Comparison of ENCODE assay signal across 8 cellular contexts in genomic region chr20:57618091-57618765, GRCh38. TPM values are rescaled to one million over a fixed set of nuclear protein-coding genes. Genes with fewer than 3 reads are reported as not detected.
A peak's percentile ranks its signal among the peaks of the same experiment; 100 is the strongest.
DNase-seq lines count a peak whose midpoint lies in the region; ATAC-seq and TF ChIP-seq lines count a peak whose summit lies in the region.

No MANE protein-coding gene starts in this region.

- peaks cover 46% of the 10 kb centered on the region for H3K4me1 Mint-ChIP-seq in dendritic cell treated with granulocyte-macrophage colony-stimulating factor and Interleukin-4, amounts not matched to agents 40 ng/mL and 50 ng/mL, for 4 days (ENCODE audit: low read depth)
- peaks cover 63% of the 10 kb centered on the region for H3K4me1 Mint-ChIP-seq in stimulated activated memory B cell treated with anti-CD40 and anti-IgM and Interleukin-4, amounts not matched to agents 10 μg/mL and 1 μg/mL and 100 μg/mL, for 72 hours

- no peak for TF ChIP-seq CTCF in Peyer's patch (IDR thresholded peaks at IDR 0.05)

- H3K4me1 ChIP-seq in Peyer's patch: peaks cover 10 to 29% (median 21%) of the 10 kb centered on the region in 4 donors

- no peaks in the 10 kb centered on the region for H3K9me3 Mint-ChIP-seq in dendritic cell treated with granulocyte-macrophage colony-stimulating factor and Interleukin-4, amounts not matched to agents 40 ng/mL and 50 ng/mL, for 4 days
- H3K9me3 Mint-ChIP-seq in stimulated activated memory B cell treated with anti-CD40 and anti-IgM and Interleukin-4, amounts not matched to agents 10 μg/mL and 1 μg/mL and 100 μg/mL, for 72 hours: no peaks in the 10 kb centered on the region

- no peaks in the 10 kb centered on the region for H3K36me3 Mint-ChIP-seq in dendritic cell treated with granulocyte-macrophage colony-stimulating factor and Interleukin-4, amounts not matched to agents 40 ng/mL and 50 ng/mL, for 4 days (ENCODE audit: low read depth)
- H3K36me3 Mint-ChIP-seq in stimulated activated memory B cell treated with anti-CD40 and anti-IgM and Interleukin-4, amounts not matched to agents 10 μg/mL and 1 μg/mL and 100 μg/mL, for 72 hours: peaks cover 6% of the 10 kb centered on the region

- H3K36me3 ChIP-seq in Peyer's patch: no peaks in the 10 kb centered on the region

- H3K4me3 Mint-ChIP-seq in dendritic cell treated with granulocyte-macrophage colony-stimulating factor and Interleukin-4, amounts not matched to agents 40 ng/mL and 50 ng/mL, for 4 days: no peak overlapping the region
- peak overlapping the region; percentile 73 for H3K4me3 Mint-ChIP-seq in stimulated activated memory B cell treated with anti-CD40 and anti-IgM and Interleukin-4, amounts not matched to agents 10 μg/mL and 1 μg/mL and 100 μg/mL, for 72 hours

- TF ChIP-seq POLR2A in Peyer's patch (IDR thresholded peaks at IDR 0.05): no peak

- intact Hi-C loops in dendritic cell treated with granulocyte-macrophage colony-stimulating factor and Interleukin-4, amounts not matched to agents 40 ng/mL and 50 ng/mL, for 4 days (cut with micrococcal nuclease): no loop called here

- H3K27ac Mint-ChIP-seq in dendritic cell treated with granulocyte-macrophage colony-stimulating factor and Interleukin-4, amounts not matched to agents 40 ng/mL and 50 ng/mL, for 4 days: peak overlapping the region; percentile 81
- H3K27ac Mint-ChIP-seq in stimulated activated memory B cell treated with anti-CD40 and anti-IgM and Interleukin-4, amounts not matched to agents 10 μg/mL and 1 μg/mL and 100 μg/mL, for 72 hours: peak overlapping the region; percentile 86

- ATAC-seq in stimulated activated memory B cell treated with anti-CD40 and anti-IgM and Interleukin-4, amounts not matched to agents 10 μg/mL and 1 μg/mL and 100 μg/mL, for 72 hours: no peak

- H3K4me3 ChIP-seq in Peyer's patch: peak overlapping the region in 2 of 4 donors; percentile 11 to 31

- no peaks in the 10 kb centered on the region for H3K27me3 ChIP-seq in Peyer's patch

- peaks cover 16% of the 10 kb centered on the region for H3K27me3 Mint-ChIP-seq in dendritic cell treated with granulocyte-macrophage colony-stimulating factor and Interleukin-4, amounts not matched to agents 40 ng/mL and 50 ng/mL, for 4 days
- no peaks in the 10 kb centered on the region for H3K27me3 Mint-ChIP-seq in stimulated activated memory B cell treated with anti-CD40 and anti-IgM and Interleukin-4, amounts not matched to agents 10 μg/mL and 1 μg/mL and 100 μg/mL, for 72 hours

- peak; percentile 53 to 55 for DNase-seq in activated CD4-positive, alpha-beta T cell treated with anti-CD3 and anti-CD28 coated beads for 4 hours
- no peak for DNase-seq in activated CD4-positive, alpha-beta T cell treated with anti-CD3 and anti-CD28 coated beads, Interleukin-2, amount 50 U/mL, for 1 hour
- peak; percentile 43 to 82 (median 73) for DNase-seq in Peyer's patch
- no peak for DNase-seq in SHP77 treated with DMSO at 0.1 percent for 48 hours (lab: John Stamatoyannopoulos, UW)
- DNase-seq in superior temporal gyrus (ENCODE audit: extremely low spot score): no peak
- no peak for DNase-seq in COR-L47 (lab: John Stamatoyannopoulos, UW)

- peak overlapping the region; percentile 76 to 90 (median 80) for H3K27ac ChIP-seq in Peyer's patch

- H3K9me3 ChIP-seq in Peyer's patch: no peaks in the 10 kb centered on the region

RNA-seq across cellular contexts. Expression of gene ZBP1, which starts 2.0 kb away (rescaled TPM):
- total RNA-seq in Peyer's patch: 10 to 100 TPM in 1 of 4 donors, 1 to 10 TPM in 2, not detected in 1; 2.3 to 14.0 (median 9.8) TPM

RNA-seq across cellular contexts. Expression of gene PCK1, which starts 57.3 kb away (rescaled TPM):
- 1,000 to 10,000 TPM in 1 of 4 donors, 100 to 1,000 TPM in 2, 10 to 100 TPM in 1; 98.2 to 2,194 (median 572) TPM for total RNA-seq in Peyer's patch

Comparison
In these comparisons a context has a peak if more than half of its experiments do, and no peak if none do; other contexts are left out.
1. DNase-seq: peak in activated CD4-positive, alpha-beta T cell treated with anti-CD3 and anti-CD28 coated beads for 4 hours (2 of 2) and Peyer's patch (3 of 3); none in activated CD4-positive, alpha-beta T cell treated with anti-CD3 and anti-CD28 coated beads, Interleukin-2, amount 50 U/mL, for 1 hour (single experiment), SHP77 treated with DMSO at 0.1 percent for 48 hours (single experiment), superior temporal gyrus (single experiment) and COR-L47 (single experiment).